In genomic region chr3:147002721-147003120, GRCh38 we compare ENCODE assay signal across 18 cellular contexts.
"Had no signal": no experiment of that assay in that cellular context is flagged by ENCODE, and none has a peak within 500 bp of the region (broad histone marks: within the 10 kb centered on the region; RNA-seq: fewer than 3 reads in every experiment).

No MANE protein-coding gene starts in this region.

- H3K27ac ChIP-seq: dorsolateral prefrontal cortex, heart left ventricle, psoas muscle, right lobe of liver, spleen, thoracic aorta had no signal

- H3K36me3 ChIP-seq: heart left ventricle, right lobe of liver, spleen, thoracic aorta had no signal

- ATAC-seq: esophagus mucosa; heart left ventricle; naive thymus-derived CD4-positive, alpha-beta T cell; psoas muscle; right lobe of liver; stimulated activated naive B cell treated with anti-CD40 and anti-IgM and Interleukin-4, amounts not matched to agents 10 μg/mL and 1 μg/mL and 100 μg/mL, for 72 hours; stimulated activated naive CD8-positive, alpha-beta T cell treated with anti-CD3 and anti-CD28 coated beads, Interleukin-15, amount 100 ng/mL, for 72 hours had no signal

- H3K9me3 Mint-ChIP-seq: nephron progenitor cell had no signal

- H3K27ac Mint-ChIP-seq: naive thymus-derived CD4-positive, alpha-beta T cell; nephron progenitor cell; stimulated activated naive B cell treated with anti-CD40 and anti-IgM and Interleukin-4, amounts not matched to agents 10 μg/mL and 1 μg/mL and 100 μg/mL, for 72 hours; stimulated activated naive CD8-positive, alpha-beta T cell treated with anti-CD3 and anti-CD28 coated beads, Interleukin-15, amount 100 ng/mL, for 72 hours had no signal

- DNase-seq: cortex of kidney; dorsolateral prefrontal cortex; effector memory CD4-positive, alpha-beta T cell; heart left ventricle; hippocampal formation; mesendoderm; naive thymus-derived CD4-positive, alpha-beta T cell; nephron progenitor cell; psoas muscle; retina; right lobe of liver; spleen; stimulated activated CD4-positive, alpha-beta T cell treated with anti-CD3 and anti-CD28 coated beads, Interleukin-2, amount 100 ng/mL, for 24 hours; stimulated activated CD4-positive, alpha-beta T cell treated with anti-CD3 and anti-CD28 coated beads, Interleukin-4, amount 100 ng/mL, for 4 hours; stimulated activated naive B cell treated with anti-CD40 and anti-IgM and Interleukin-4, amounts not matched to agents 10 μg/mL and 1 μg/mL and 100 μg/mL, for 72 hours; stimulated activated naive CD8-positive, alpha-beta T cell treated with anti-CD3 and anti-CD28 coated beads, Interleukin-15, amount 100 ng/mL, for 72 hours had no signal

- H3K4me3 ChIP-seq: dorsolateral prefrontal cortex, heart left ventricle, psoas muscle, right lobe of liver, spleen, thoracic aorta had no signal

- H3K4me1 ChIP-seq: heart left ventricle, psoas muscle, right lobe of liver, spleen had no signal

- H3K4me1 Mint-ChIP-seq: naive thymus-derived CD4-positive, alpha-beta T cell; nephron progenitor cell; stimulated activated naive B cell treated with anti-CD40 and anti-IgM and Interleukin-4, amounts not matched to agents 10 μg/mL and 1 μg/mL and 100 μg/mL, for 72 hours; stimulated activated naive CD8-positive, alpha-beta T cell treated with anti-CD3 and anti-CD28 coated beads, Interleukin-15, amount 100 ng/mL, for 72 hours had no signal

- H3K27me3 Mint-ChIP-seq: naive thymus-derived CD4-positive, alpha-beta T cell; stimulated activated naive B cell treated with anti-CD40 and anti-IgM and Interleukin-4, amounts not matched to agents 10 μg/mL and 1 μg/mL and 100 μg/mL, for 72 hours; stimulated activated naive CD8-positive, alpha-beta T cell treated with anti-CD3 and anti-CD28 coated beads, Interleukin-15, amount 100 ng/mL, for 72 hours had no signal

- H3K27me3 ChIP-seq: heart left ventricle, right lobe of liver, spleen had no signal

- H3K36me3 Mint-ChIP-seq: naive thymus-derived CD4-positive, alpha-beta T cell; stimulated activated naive B cell treated with anti-CD40 and anti-IgM and Interleukin-4, amounts not matched to agents 10 μg/mL and 1 μg/mL and 100 μg/mL, for 72 hours had no signal

- H3K9me3 ChIP-seq: psoas muscle, right lobe of liver had no signal

- H3K4me3 Mint-ChIP-seq: naive thymus-derived CD4-positive, alpha-beta T cell; nephron progenitor cell; stimulated activated naive B cell treated with anti-CD40 and anti-IgM and Interleukin-4, amounts not matched to agents 10 μg/mL and 1 μg/mL and 100 μg/mL, for 72 hours; stimulated activated naive CD8-positive, alpha-beta T cell treated with anti-CD3 and anti-CD28 coated beads, Interleukin-15, amount 100 ng/mL, for 72 hours had no signal
